In the genomic region with DNA sequence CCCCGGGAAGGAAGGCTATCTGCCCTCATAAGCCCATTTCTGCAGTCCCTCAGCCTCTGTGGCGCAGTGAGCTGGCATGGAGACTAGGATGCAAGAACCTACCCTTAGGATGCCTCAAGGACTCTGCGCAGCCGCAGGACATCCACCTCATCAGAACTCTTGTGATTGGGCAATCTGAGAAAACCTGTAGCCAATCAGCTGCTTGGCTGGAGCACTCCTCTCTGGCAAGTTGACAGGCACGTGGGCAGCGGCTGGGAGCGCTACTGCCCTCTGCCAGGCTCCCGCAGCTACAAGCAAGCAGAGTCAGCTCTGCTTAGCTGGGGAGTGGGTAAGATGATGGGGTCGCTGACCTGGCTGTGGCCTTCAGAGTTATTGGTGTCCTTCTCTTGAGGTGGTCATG, we compare ENCODE assay signal across 9 cellular contexts. TPM values are rescaled to one million over a fixed set of nuclear protein-coding genes. Genes with fewer than 3 reads are reported as not detected.
DNase-seq lines count a peak whose midpoint lies in the region; ATAC-seq and TF ChIP-seq lines count a peak whose summit lies in the region.
"Had no signal": no experiment of that assay in that cellular context is flagged by ENCODE, and none has a peak within 500 bp of the region (broad histone marks: within the 10 kb centered on the region; RNA-seq: fewer than 3 reads in every experiment).

No MANE protein-coding gene starts in this region.

- no peak overlapping the region for H3K4me3 ChIP-seq in AG09309 (ENCODE audit: control insufficient read depth, low read depth, low read length)
- no peak overlapping the region for H3K4me3 ChIP-seq in HFF-Myc (replicated peaks; ENCODE audit: low read depth, low read length)

- H3K9me3 Mint-ChIP-seq in activated naive CD8-positive, alpha-beta T cell treated with anti-CD3 and anti-CD28 coated beads, Interleukin-2, amount 50 U/mL, for 24 hours: no peaks in the 10 kb centered on the region

- H3K27ac Mint-ChIP-seq in activated naive CD8-positive, alpha-beta T cell treated with anti-CD3 and anti-CD28 coated beads, Interleukin-2, amount 50 U/mL, for 24 hours: no peak overlapping the region
- H3K27ac Mint-ChIP-seq: activated naive CD8-positive, alpha-beta T cell had no signal

- ATAC-seq in activated naive CD8-positive, alpha-beta T cell treated with anti-CD3 and anti-CD28 coated beads, Interleukin-2, amount 50 U/mL, for 24 hours: no peak
- peak; percentile 60 for ATAC-seq in Right ventricle myocardium superior (ENCODE audit: poor library complexity)
- no peak for ATAC-seq in GM21447 (IDR thresholded peaks at IDR 0.05; ENCODE audit: unreplicated experiment)

- intact Hi-C loops in Right ventricle myocardium superior (cut with DNase I) (no loop called here), posterior cingulate gyrus (cut with DNase I) (loop anchor here (1.0 kb wide), 1 partner anchor 25 kb away; a partner anchor contains a TSS)

- no peak for DNase-seq in AG09309 (ENCODE audit: low read depth)
- DNase-seq in HFF-Myc (ENCODE audit: extremely low read depth, low read depth): peak; percentile 69
- DNase-seq in NCI-H748 treated with DMSO at 0.1 percent for 48 hours (lab: John Stamatoyannopoulos, UW): peak; percentile 20
- DNase-seq in activated naive CD8-positive, alpha-beta T cell treated with anti-CD3 and anti-CD28 coated beads, Interleukin-2, amount 50 U/mL, for 24 hours: peak; percentile 63
- DNase-seq in Right ventricle myocardium superior: peak; percentile 79
- peak; percentile 86 to 99 (median 92) for DNase-seq in posterior cingulate gyrus
- no peak for DNase-seq in HuH-7 (ENCODE audit: low spot score)

- peaks cover 5% of the 10 kb centered on the region for H3K36me3 Mint-ChIP-seq in activated naive CD8-positive, alpha-beta T cell treated with anti-CD3 and anti-CD28 coated beads, Interleukin-2, amount 50 U/mL, for 24 hours (ENCODE audit: low read depth)
- H3K36me3 Mint-ChIP-seq: activated naive CD8-positive, alpha-beta T cell had no signal

- H3K4me3 Mint-ChIP-seq in activated naive CD8-positive, alpha-beta T cell treated with anti-CD3 and anti-CD28 coated beads, Interleukin-2, amount 50 U/mL, for 24 hours: no peak overlapping the region
- H3K4me3 Mint-ChIP-seq: activated naive CD8-positive, alpha-beta T cell had no signal

- H3K4me1 Mint-ChIP-seq in activated naive CD8-positive, alpha-beta T cell treated with anti-CD3 and anti-CD28 coated beads, Interleukin-2, amount 50 U/mL, for 24 hours: peaks cover 38% of the 10 kb centered on the region

- peaks cover 4% of the 10 kb centered on the region for H3K27me3 Mint-ChIP-seq in activated naive CD8-positive, alpha-beta T cell treated with anti-CD3 and anti-CD28 coated beads, Interleukin-2, amount 50 U/mL, for 24 hours
- H3K27me3 Mint-ChIP-seq: activated naive CD8-positive, alpha-beta T cell had no signal

- peak; percentile 19 for TF ChIP-seq CTCF in AG09309 (IDR thresholded peaks at IDR 0.05; ENCODE audit: control insufficient read depth, insufficient read depth, low read depth, low read length, missing control alignments)
- peak; percentile 21 for TF ChIP-seq CTCF in HFF-Myc (IDR thresholded peaks at IDR 0.05; ENCODE audit: low read depth, low read length, missing control alignments)

RNA-seq across cellular contexts. Expression of a gene that starts 1.5 kb away (rescaled TPM):
- total RNA-seq in Right ventricle myocardium superior: 178 TPM

RNA-seq across cellular contexts. Expression of a gene that starts 8.2 kb away (rescaled TPM):
- total RNA-seq in Right ventricle myocardium superior: 59.5 TPM

RNA-seq across cellular contexts. Expression of a gene that starts 24.8 kb away (rescaled TPM):
- total RNA-seq in Right ventricle myocardium superior: 2.9 TPM

RNA-seq across cellular contexts. Expression of a gene that starts 28.6 kb away (rescaled TPM):
- total RNA-seq in Right ventricle myocardium superior: 32.7 TPM

RNA-seq across cellular contexts. Expression of a gene that starts 47.0 kb away (rescaled TPM):
- 2.3 TPM for total RNA-seq in Right ventricle myocardium superior

Comparison
In these comparisons a context has a peak if more than half of its experiments do, and no peak if none do; other contexts are left out.
1. DNase-seq: peak in HFF-Myc (single experiment), NCI-H748 treated with DMSO at 0.1 percent for 48 hours (single experiment), activated naive CD8-positive, alpha-beta T cell treated with anti-CD3 and anti-CD28 coated beads, Interleukin-2, amount 50 U/mL, for 24 hours (single experiment), Right ventricle myocardium superior (single experiment) and posterior cingulate gyrus (10 of 10); none in AG09309 (single experiment) and HuH-7 (single experiment).